ENCODE assay signal across 1 cellular context in the genomic region with DNA sequence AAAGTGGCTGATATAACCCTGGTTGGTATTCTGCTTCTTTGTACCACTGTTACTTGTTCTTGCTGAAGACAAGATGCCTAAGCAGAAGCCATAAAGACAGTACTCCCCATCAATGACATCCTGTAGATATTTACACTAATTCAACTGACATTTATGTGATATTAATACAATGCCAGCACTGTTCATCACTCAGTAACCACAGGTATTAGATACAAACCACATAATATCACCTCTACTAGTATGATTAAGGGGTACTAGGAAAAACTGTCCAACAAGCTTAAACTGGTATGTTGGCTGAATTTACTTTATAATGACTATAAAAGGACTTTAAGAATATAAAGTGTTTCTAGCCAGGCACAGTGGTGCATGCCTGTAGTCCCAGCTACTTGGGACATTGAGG.
TF ChIP-seq lines count a peak whose summit lies in the region.

No MANE protein-coding gene starts in this region.

TF ChIP-seq in A549, 52 proteins besides CTCF, POLR2A, EP300 and RAD21 (continued from another document):
- TF ChIP-seq CBX2 (IDR thresholded peaks at IDR 0.05; ENCODE audit: borderline replicate concordance, low read depth) = no peak
- TF ChIP-seq, protein P1, sequence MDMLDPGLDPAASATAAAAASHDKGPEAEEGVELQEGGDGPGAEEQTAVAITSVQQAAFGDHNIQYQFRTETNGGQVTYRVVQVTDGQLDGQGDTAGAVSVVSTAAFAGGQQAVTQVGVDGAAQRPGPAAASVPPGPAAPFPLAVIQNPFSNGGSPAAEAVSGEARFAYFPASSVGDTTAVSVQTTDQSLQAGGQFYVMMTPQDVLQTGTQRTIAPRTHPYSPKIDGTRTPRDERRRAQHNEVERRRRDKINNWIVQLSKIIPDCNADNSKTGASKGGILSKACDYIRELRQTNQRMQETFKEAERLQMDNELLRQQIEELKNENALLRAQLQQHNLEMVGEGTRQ (IDR thresholded peaks at IDR 0.05) = no peak
- no peak for TF ChIP-seq MAFK (IDR thresholded peaks at IDR 0.05; ENCODE audit: partially characterized antibody)
- TF ChIP-seq RNF2 (IDR thresholded peaks at IDR 0.05; ENCODE audit: borderline replicate concordance, low read depth) = no peak
TF ChIP-seq in A549: peak in this region for 0.
